ENCODE assay signal across 1 cellular context in genomic region chr3:122392868-122393844, GRCh38.
TF ChIP-seq lines count a peak whose summit lies in the region.

No MANE protein-coding gene starts in this region.

TF ChIP-seq in WTC11, 78 proteins besides CTCF, POLR2A, EP300 and RAD21 (continued from another document):
- TF ChIP-seq ZNF219 (CRISPR knock-in tag; IDR thresholded peaks at IDR 0.05; ENCODE audit: borderline replicate concordance) (no peak), ZNF263 (CRISPR knock-in tag; IDR thresholded peaks at IDR 0.05; ENCODE audit: low read depth) (no peak), SOX15 (CRISPR knock-in tag; IDR thresholded peaks at IDR 0.05) (no peak), RELA (CRISPR knock-in tag; IDR thresholded peaks at IDR 0.05; ENCODE audit: borderline replicate concordance) (no peak), JUN (CRISPR knock-in tag; IDR thresholded peaks at IDR 0.05) (no peak), ZNF281 (CRISPR knock-in tag; IDR thresholded peaks at IDR 0.05) (no peak), ATF2 (CRISPR knock-in tag; IDR thresholded peaks at IDR 0.05; ENCODE audit: borderline replicate concordance, low read depth) (no peak), IRF1 (CRISPR knock-in tag; IDR thresholded peaks at IDR 0.05) (no peak), NR1H2 (CRISPR knock-in tag; IDR thresholded peaks at IDR 0.05) (no peak)
